In the genomic region with DNA sequence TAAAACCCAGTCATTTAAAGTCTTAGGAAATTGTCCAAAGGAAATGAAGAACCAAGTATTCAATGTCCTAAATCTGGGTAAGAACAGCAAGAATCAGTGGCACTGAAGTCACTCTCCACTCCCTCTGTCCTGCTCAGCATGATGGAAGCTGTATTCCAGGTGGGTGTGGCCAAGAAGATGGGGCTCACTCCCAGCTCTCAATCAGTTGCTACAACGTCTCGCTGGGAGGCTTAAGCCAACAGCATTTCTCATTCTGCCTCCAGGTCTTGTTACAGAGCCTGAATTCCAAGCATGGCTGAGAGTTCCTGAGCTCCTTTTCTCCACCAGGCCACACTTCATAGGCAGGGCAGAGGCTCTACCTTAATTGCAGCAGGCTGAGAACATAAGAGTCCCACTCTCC, we compare ENCODE assay signal across 1 cellular context.
A peak's percentile ranks its signal among the peaks of the same experiment; 100 is the strongest.
TF ChIP-seq lines count a peak whose summit lies in the region.

No MANE protein-coding gene starts in this region.

TF ChIP-seq in HEK293, 187 proteins besides CTCF, POLR2A, EP300 and RAD21 (continued from another document):
- TF ChIP-seq ZNF654 (tag by site-specific recombination; IDR thresholded peaks at IDR 0.05; ENCODE audit: low read depth) = no peak
- TF ChIP-seq, protein P1, sequence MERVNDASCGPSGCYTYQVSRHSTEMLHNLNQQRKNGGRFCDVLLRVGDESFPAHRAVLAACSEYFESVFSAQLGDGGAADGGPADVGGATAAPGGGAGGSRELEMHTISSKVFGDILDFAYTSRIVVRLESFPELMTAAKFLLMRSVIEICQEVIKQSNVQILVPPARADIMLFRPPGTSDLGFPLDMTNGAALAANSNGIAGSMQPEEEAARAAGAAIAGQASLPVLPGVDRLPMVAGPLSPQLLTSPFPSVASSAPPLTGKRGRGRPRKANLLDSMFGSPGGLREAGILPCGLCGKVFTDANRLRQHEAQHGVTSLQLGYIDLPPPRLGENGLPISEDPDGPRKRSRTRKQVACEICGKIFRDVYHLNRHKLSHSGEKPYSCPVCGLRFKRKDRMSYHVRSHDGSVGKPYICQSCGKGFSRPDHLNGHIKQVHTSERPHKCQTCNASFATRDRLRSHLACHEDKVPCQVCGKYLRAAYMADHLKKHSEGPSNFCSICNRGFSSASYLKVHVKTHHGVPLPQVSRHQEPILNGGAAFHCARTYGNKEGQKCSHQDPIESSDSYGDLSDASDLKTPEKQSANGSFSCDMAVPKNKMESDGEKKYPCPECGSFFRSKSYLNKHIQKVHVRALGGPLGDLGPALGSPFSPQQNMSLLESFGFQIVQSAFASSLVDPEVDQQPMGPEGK (tag by site-specific recombination; IDR thresholded peaks at IDR 0.05) = no peak
- TF ChIP-seq KLF9 (tag by site-specific recombination; IDR thresholded peaks at IDR 0.05; ENCODE audit: low read depth) = 0 out of 2 replicates have a peak, but pooled peaks have one; percentile 28
- no peak for TF ChIP-seq ZNF501 (tag by site-specific recombination; IDR thresholded peaks at IDR 0.05)
